In the genomic region with DNA sequence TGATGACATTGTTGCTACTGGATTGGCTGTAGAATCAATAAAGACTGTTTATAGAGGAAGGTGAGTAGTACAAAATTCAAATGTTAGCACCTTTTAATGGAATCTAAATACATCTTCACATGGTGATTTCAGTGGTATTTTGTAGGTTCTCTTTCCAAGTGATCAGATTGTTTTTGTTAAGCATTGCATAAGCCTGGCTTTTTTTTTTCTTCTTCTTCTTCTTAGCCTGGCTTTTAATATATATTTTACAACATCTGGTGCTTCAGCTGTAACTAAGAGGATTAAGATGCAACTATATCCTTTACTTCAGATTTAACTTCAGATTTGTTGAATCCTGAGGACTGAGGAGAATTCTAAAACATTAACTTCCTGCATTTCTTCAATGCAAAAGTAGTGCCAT, we compare ENCODE assay signal across 22 cellular contexts.
"Had no signal": no experiment of that assay in that cellular context is flagged by ENCODE, and none has a peak within 500 bp of the region (broad histone marks: within the 10 kb centered on the region; RNA-seq: fewer than 3 reads in every experiment).

No MANE protein-coding gene starts in this region.

- H3K9me3 Mint-ChIP-seq: naive B cell; nephron progenitor cell; stimulated activated effector memory CD8-positive, alpha-beta T cell treated with anti-CD3 and anti-CD28 coated beads, Interleukin-12 subunit alpha, Interleukin-12 subunit beta, amount 100 ng/mL, for 72 hours; type B pancreatic cell had no signal

- H3K4me1 ChIP-seq: foreskin keratinocyte, prostate gland, right lobe of liver, suprapubic skin, thyroid gland had no signal

- H3K27ac Mint-ChIP-seq: nephron progenitor cell; stimulated activated effector memory CD8-positive, alpha-beta T cell treated with anti-CD3 and anti-CD28 coated beads, Interleukin-12 subunit alpha, Interleukin-12 subunit beta, amount 100 ng/mL, for 72 hours; type B pancreatic cell had no signal

- DNase-seq: effector memory CD4-positive, alpha-beta T cell; foreskin keratinocyte; kidney; left cardiac atrium; left ventricle myocardium superior; mesendoderm; naive B cell; nephron progenitor cell; right lobe of liver; stimulated activated CD4-positive, alpha-beta T cell treated with anti-CD3 and anti-CD28 coated beads, Interleukin-4, amount 100 ng/mL, for 1 hour; stimulated activated CD8-positive, alpha-beta memory T cell treated with anti-CD3 and anti-CD28 coated beads, Interleukin-4, amount 100 ng/mL, for 48 hours; stimulated activated naive CD8-positive, alpha-beta T cell treated with anti-CD3 and anti-CD28 coated beads, Interleukin-15, Interleukin-2, amounts not matched to agents 100 U/mL and 50 U/mL, for 24 hours; thyroid gland had no signal

- H3K4me3 ChIP-seq: coronary artery, hepatocyte, lung, prostate gland, right lobe of liver, suprapubic skin, thyroid gland had no signal

- ATAC-seq: esophagus mucosa; foreskin keratinocyte; left cardiac atrium; stimulated activated effector memory CD8-positive, alpha-beta T cell treated with anti-CD3 and anti-CD28 coated beads, Interleukin-12 subunit alpha, Interleukin-12 subunit beta, amount 100 ng/mL, for 72 hours; stimulated activated naive CD8-positive, alpha-beta T cell treated with anti-CD3 and anti-CD28 coated beads, Interleukin-15, Interleukin-2, amounts not matched to agents 100 U/mL and 50 U/mL, for 24 hours had no signal

- H3K27me3 ChIP-seq: foreskin keratinocyte, hepatocyte, right lobe of liver, suprapubic skin, thyroid gland had no signal

- H3K27me3 Mint-ChIP-seq: naive B cell, type B pancreatic cell had no signal

- H3K9me3 ChIP-seq: prostate gland, right lobe of liver, suprapubic skin, thyroid gland had no signal

- H3K4me3 Mint-ChIP-seq: naive B cell; nephron progenitor cell; stimulated activated effector memory CD8-positive, alpha-beta T cell treated with anti-CD3 and anti-CD28 coated beads, Interleukin-12 subunit alpha, Interleukin-12 subunit beta, amount 100 ng/mL, for 72 hours; type B pancreatic cell had no signal

- H3K4me1 Mint-ChIP-seq: nephron progenitor cell; stimulated activated effector memory CD8-positive, alpha-beta T cell treated with anti-CD3 and anti-CD28 coated beads, Interleukin-12 subunit alpha, Interleukin-12 subunit beta, amount 100 ng/mL, for 72 hours had no signal

- H3K27ac ChIP-seq: coronary artery, foreskin keratinocyte, hepatocyte, parathyroid adenoma, prostate gland, right lobe of liver, suprapubic skin, thyroid gland had no signal
